ENCODE assay signal across 8 cellular contexts in genomic region chr1:3614755-3615742, GRCh38. TPM values are rescaled to one million over a fixed set of nuclear protein-coding genes. Genes with fewer than 3 reads are reported as not detected.
DNase-seq lines count a peak whose midpoint lies in the region; ATAC-seq and TF ChIP-seq lines count a peak whose summit lies in the region.

No MANE protein-coding gene starts in this region.

- H3K36me3 Mint-ChIP-seq in naive thymus-derived CD8-positive, alpha-beta T cell, result no peaks in the 10 kb centered on the region

- H3K4me3 Mint-ChIP-seq in naive thymus-derived CD8-positive, alpha-beta T cell, result peak overlapping the region in 1 of 10 donors; percentile 22

- H3K36me3 ChIP-seq in A673 (ENCODE audit: insufficient read depth, low read length, poor library complexity, severe bottlenecking) (no peaks in the 10 kb centered on the region), SU-DHL-6 (ENCODE audit: low read length) (no peaks in the 10 kb centered on the region)

- H3K4me3 ChIP-seq in A673 (ENCODE audit: low read depth, low read length, poor library complexity, severe bottlenecking) (no peak overlapping the region), SU-DHL-6 (ENCODE audit: insufficient read depth, low read length, poor library complexity, severe bottlenecking) (no peak overlapping the region)

- POLR2A ChIA-PET in A673 (lab: Charles Lee; ENCODE audit: low non-redundant PET), result no interaction called here
- POLR2A ChIA-PET in naive thymus-derived CD8-positive, alpha-beta T cell (lab: Charles Lee), result interaction anchor here (1.0 kb wide), 1 partner anchor 47 kb away, joined by 3 read pairs; no protein-coding TSS in a partner anchor

- no peak overlapping the region for H3K4me2 ChIP-seq in SU-DHL-6 (ENCODE audit: low read depth, low read length, poor library complexity, severe bottlenecking)

- ATAC-seq in GM18498 (IDR thresholded peaks at IDR 0.05; ENCODE audit: unreplicated experiment), result no peak
- no peak for ATAC-seq in naive thymus-derived CD8-positive, alpha-beta T cell

- intact Hi-C loops in A673 (cut with micrococcal nuclease; ENCODE audit: unreplicated experiment), result no loop called here

- H3K9me3 ChIP-seq in A673 (ENCODE audit: low read depth, low read length, poor library complexity, severe bottlenecking), result no peaks in the 10 kb centered on the region
- no peaks in the 10 kb centered on the region for H3K9me3 ChIP-seq in SU-DHL-6 (ENCODE audit: insufficient read depth, low read length)

- TF ChIP-seq CTCF in A673 (conservative IDR thresholded peaks at IDR 0.05; ENCODE audit: low read depth, low read length) (peak; percentile 61), GM10266 (IDR thresholded peaks at IDR 0.05; ENCODE audit: control insufficient read depth, insufficient read depth, low read depth, missing control alignments) (peak; percentile 53), SU-DHL-6 (IDR thresholded peaks at IDR 0.05; ENCODE audit: insufficient read depth, low read length, poor library complexity, severe bottlenecking) (peak; percentile 15)

- H3K27me3 Mint-ChIP-seq in naive thymus-derived CD8-positive, alpha-beta T cell, result peaks cover 0 to 7% (median 3%) of the 10 kb centered on the region in 5 donors

- no peaks in the 10 kb centered on the region for H3K9me3 Mint-ChIP-seq in naive thymus-derived CD8-positive, alpha-beta T cell

- H3K4me1 ChIP-seq in A673 (ENCODE audit: insufficient read depth, low read length, poor library complexity, severe bottlenecking), result peaks cover 5% of the 10 kb centered on the region

- H3K9me2 ChIP-seq in SU-DHL-6 (replicated peaks; ENCODE audit: insufficient read depth, low read length), result no peaks in the 10 kb centered on the region

- H3K79me2 ChIP-seq in SU-DHL-6 (ENCODE audit: insufficient read depth, low read length), result no peaks in the 10 kb centered on the region

- no peak overlapping the region for H2AFZ ChIP-seq in SU-DHL-6 (ENCODE audit: low read depth, low read length, severe bottlenecking)

- H3K27me3 ChIP-seq in A673 (replicated peaks; ENCODE audit: insufficient read depth, low read depth, low read length, poor library complexity) (no peaks in the 10 kb centered on the region), SU-DHL-6 (ENCODE audit: low read length) (no peaks in the 10 kb centered on the region)

- peak overlapping the region in 1 of 10 donors; percentile 13 for H3K27ac Mint-ChIP-seq in naive thymus-derived CD8-positive, alpha-beta T cell

- BruUV-seq in A673 (replicated peaks; lab: Mats Ljungman, UMichigan), result no TSS peak

- H3K27ac ChIP-seq in A673 (ENCODE audit: low read depth, low read length, poor library complexity, severe bottlenecking), result no peak overlapping the region
- no peak overlapping the region for H3K27ac ChIP-seq in SU-DHL-6 (ENCODE audit: low read depth, low read length)

- no peak overlapping the region for H3K9ac ChIP-seq in SU-DHL-6 (ENCODE audit: low read length)

- H3F3A ChIP-seq in SU-DHL-6 (ENCODE audit: insufficient read depth), result no peaks in the 10 kb centered on the region

- CTCF ChIA-PET in A673 (lab: Charles Lee), result interaction anchor here (0.5 to 0.9 kb wide), 2 partner anchors 162 to 1067 kb away, joined by 3 to 5 read pairs; no protein-coding TSS in a partner anchor

- no peaks in the 10 kb centered on the region for H4K20me1 ChIP-seq in SU-DHL-6 (ENCODE audit: low read depth, low read length)

- peak; percentile 16 for DNase-seq in A673 (ENCODE audit: low spot score)
- DNase-seq in GM10266 (ENCODE audit: extremely low spot score), result peak; percentile 67
- DNase-seq in iPS-NIHi11 (ENCODE audit: low spot score), result peak; percentile 64
- DNase-seq in globus pallidus (ENCODE audit: low spot score), result no peak
- DNase-seq in NCI-H748 treated with DMSO at 0.1 percent for 48 hours (lab: John Stamatoyannopoulos, UW), result no peak
- no peak for DNase-seq in naive thymus-derived CD8-positive, alpha-beta T cell

- peaks cover 18 to 32% (median 22%) of the 10 kb centered on the region in 4 donors for H3K4me1 Mint-ChIP-seq in naive thymus-derived CD8-positive, alpha-beta T cell

RNA-seq across cellular contexts. Expression of gene MEGF6, which starts 3.7 kb away (rescaled TPM):
- 2.8 and 7.8 TPM in 2 replicates for total RNA-seq in A673 (2021)
- 100 to 1,000 TPM; 197 to 198 TPM for total RNA-seq in naive thymus-derived CD8-positive, alpha-beta T cell
- polyA plus RNA-seq in naive thymus-derived CD8-positive, alpha-beta T cell, result 1 to 10 TPM; 2.2 to 3.5 (median 2.5) TPM

RNA-seq across cellular contexts. Expression of gene TPRG1L, which starts 9.8 kb away (rescaled TPM):
- total RNA-seq in A673 (2021), result 13.4 and 13.7 TPM in 2 replicates
- total RNA-seq in naive thymus-derived CD8-positive, alpha-beta T cell, result 10 to 100 TPM; 57.4 to 61.7 TPM
- polyA plus RNA-seq in naive thymus-derived CD8-positive, alpha-beta T cell, result 10 to 100 TPM; 41.9 to 48.3 (median 42.3) TPM

RNA-seq across cellular contexts. Expression of gene WRAP73, which starts 34.9 kb away (rescaled TPM):
- total RNA-seq in A673 (2021), result 41.2 and 41.8 TPM in 2 replicates
- 10 to 100 TPM; 37.4 to 46.8 TPM for total RNA-seq in naive thymus-derived CD8-positive, alpha-beta T cell
- 10 to 100 TPM; 26.3 to 32.1 (median 26.4) TPM for polyA plus RNA-seq in naive thymus-derived CD8-positive, alpha-beta T cell

RNA-seq across cellular contexts. Expression of gene TP73, which starts 37.3 kb away (rescaled TPM):
- 10.0 and 12.3 TPM in 2 replicates for total RNA-seq in A673 (2021)
- not detected for total RNA-seq in naive thymus-derived CD8-positive, alpha-beta T cell
- polyA plus RNA-seq in naive thymus-derived CD8-positive, alpha-beta T cell, result under 1 TPM in 2 of 3 donors, not detected in 1; 0.04 to 0.06 TPM

Comparison
In these comparisons a context has a peak if more than half of its experiments do, and no peak if none do; other contexts are left out.
1. DNase-seq: peak in A673 (single experiment), GM10266 (single experiment) and iPS-NIHi11 (single experiment); none in globus pallidus (single experiment), NCI-H748 treated with DMSO at 0.1 percent for 48 hours (single experiment) and naive thymus-derived CD8-positive, alpha-beta T cell (0 of 10).
2. RNA of gene MEGF6, which starts 3.7 kb away (total RNA-seq): 197 to 198 TPM in naive thymus-derived CD8-positive, alpha-beta T cell; 2.8 to 7.8 TPM in A673; every median in the first group is over 10 times any median in the second.
3. Peak in every context shown above with its lines, with median percentiles within 50 percentile points of each other: CTCF ChIP-seq.